ENCODE assay signal across 14 cellular contexts in the genomic region with DNA sequence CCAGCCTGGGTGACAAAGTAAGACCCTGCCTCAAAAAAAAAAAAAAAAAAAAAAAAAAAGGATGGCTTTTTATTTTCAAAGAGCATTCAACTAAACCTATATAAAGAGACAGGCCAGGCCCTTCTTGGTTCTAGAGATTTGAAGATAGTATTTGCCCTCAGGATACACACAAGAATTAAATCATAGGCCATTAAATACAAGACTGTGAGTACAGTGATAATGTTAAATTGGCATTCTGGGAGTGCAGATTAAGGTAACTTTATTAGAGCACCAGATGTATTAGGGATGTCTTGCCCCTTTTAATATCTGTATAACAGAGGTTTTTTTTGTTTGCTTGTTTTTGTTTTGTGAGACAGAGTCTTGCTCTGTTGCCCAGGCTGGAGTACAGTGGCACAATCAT.
DNase-seq lines count a peak whose midpoint lies in the region; ATAC-seq and TF ChIP-seq lines count a peak whose summit lies in the region.
"Had no signal": no experiment of that assay in that cellular context is flagged by ENCODE, and none has a peak within 500 bp of the region (broad histone marks: within the 10 kb centered on the region; RNA-seq: fewer than 3 reads in every experiment).

No MANE protein-coding gene starts in this region.

- H3K23ac ChIP-seq in trophoblast cell (ENCODE audit: low read length), result no peak overlapping the region

- H2BK12ac ChIP-seq in trophoblast cell (ENCODE audit: low read length), result peak overlapping the region; percentile 31

- no peaks in the 10 kb centered on the region for H3K27me3 ChIP-seq in CD4-positive, alpha-beta memory T cell (ENCODE audit: insufficient read depth, low read length)
- no peaks in the 10 kb centered on the region for H3K27me3 ChIP-seq in trophoblast cell (ENCODE audit: insufficient read depth, low read length)

- no peak overlapping the region for H3K4me2 ChIP-seq in trophoblast cell (ENCODE audit: low read length)

- no peak for DNase-seq in activated T-cell treated with anti-CD3 and anti-CD28 coated beads, Interleukin-2, amount 50 U/mL, for 72 hours
- DNase-seq in activated T-cell treated with anti-CD3 and anti-CD28 coated beads for 4 hours (no peak), trophoblast cell (no peak), NCI-H1105 (lab: John Stamatoyannopoulos, UW) (no peak), foreskin fibroblast (no peak)
- DNase-seq in CD4-positive, alpha-beta memory T cell, result no peak
- DNase-seq: ACHN; C1 segment of cervical spinal cord; Caco-2; CD8-positive, alpha-beta memory T cell; DND-41; GF-D8 had no signal

- peak overlapping the region; percentile 57 for H3K27ac Mint-ChIP-seq in activated T-cell treated with anti-CD3 and anti-CD28 coated beads, Interleukin-2, amount 50 U/mL, for 72 hours
- peak overlapping the region in 2 of 7 donors; percentile 19 to 22 for H3K27ac Mint-ChIP-seq in CD4-positive, alpha-beta memory T cell

- H2BK120ac ChIP-seq in trophoblast cell (ENCODE audit: insufficient read depth, low read length, poor library complexity), result no peak overlapping the region

- H3K4ac ChIP-seq in trophoblast cell (ENCODE audit: low read depth, low read length), result peak overlapping the region; percentile 86

- H3K36me3 Mint-ChIP-seq in activated T-cell treated with anti-CD3 and anti-CD28 coated beads, Interleukin-2, amount 50 U/mL, for 72 hours (ENCODE audit: insufficient read depth in 2 of 2), result peaks cover 34 to 72% of the 10 kb centered on the region in 2 donors
- H3K36me3 Mint-ChIP-seq in CD4-positive, alpha-beta memory T cell, result peaks cover 70 to 78% of the 10 kb centered on the region in 2 donors

- intact Hi-C loops in CD4-positive, alpha-beta memory T cell (cut with micrococcal nuclease), result no loop called here

- H3K79me2 ChIP-seq in trophoblast cell (ENCODE audit: control insufficient read depth, insufficient read depth, low read length, poor library complexity), result peaks cover 6% of the 10 kb centered on the region

- H3K4me1 ChIP-seq in CD4-positive, alpha-beta memory T cell (ENCODE audit: insufficient read depth, low read length), result peaks cover 82% of the 10 kb centered on the region
- H3K4me1 ChIP-seq in trophoblast cell (ENCODE audit: control insufficient read depth in 1 of 2, insufficient read depth in 2 of 2, low read length in 2 of 2), result peaks cover 0 to 2% of the 10 kb centered on the region in 2 experiments
- H3K4me1 ChIP-seq: Caco-2, HAP-1 had no signal

- H2AK5ac ChIP-seq in trophoblast cell (ENCODE audit: low read length), result no peak overlapping the region

- H3K9me3 Mint-ChIP-seq in activated T-cell treated with anti-CD3 and anti-CD28 coated beads, Interleukin-2, amount 50 U/mL, for 72 hours, result peaks cover 11 to 13% of the 10 kb centered on the region in 2 donors
- peaks cover 5 to 12% (median 10%) of the 10 kb centered on the region in 8 donors for H3K9me3 Mint-ChIP-seq in CD4-positive, alpha-beta memory T cell

- no peak overlapping the region for H4K12ac ChIP-seq in trophoblast cell (ENCODE audit: low read depth, low read length)

- H3K27me3 Mint-ChIP-seq in activated T-cell treated with anti-CD3 and anti-CD28 coated beads, Interleukin-2, amount 50 U/mL, for 72 hours (ENCODE audit: low read depth), result no peaks in the 10 kb centered on the region
- no peaks in the 10 kb centered on the region for H3K27me3 Mint-ChIP-seq in CD4-positive, alpha-beta memory T cell
- H3K27me3 Mint-ChIP-seq: CD8-positive, alpha-beta memory T cell had no signal

- no peak overlapping the region for H3K18ac ChIP-seq in trophoblast cell (ENCODE audit: low read length)

- H3K79me1 ChIP-seq in trophoblast cell (ENCODE audit: low read length), result no peaks in the 10 kb centered on the region

- no peak overlapping the region for H4K91ac ChIP-seq in trophoblast cell (ENCODE audit: low read depth, low read length)

- H3K4me3 ChIP-seq in CD4-positive, alpha-beta memory T cell (ENCODE audit: low read length in 2 of 2), result no peak overlapping the region
- H3K4me3 ChIP-seq in trophoblast cell (ENCODE audit: low read depth, low read length) (no peak overlapping the region), foreskin fibroblast (ENCODE audit: low read depth in 1 of 2, low read length in 2 of 2) (no peak overlapping the region)
- H3K4me3 ChIP-seq: HAP-1 had no signal

- TF ChIP-seq CTCF in foreskin fibroblast (IDR thresholded peaks at IDR 0.05; ENCODE audit: low read depth, low read length), result no peak

- H2BK5ac ChIP-seq in trophoblast cell (ENCODE audit: low read depth, low read length, poor library complexity), result peak overlapping the region; percentile 56

- H3K27ac ChIP-seq in CD4-positive, alpha-beta memory T cell (ENCODE audit: low read depth, low read length), result no peak overlapping the region
- no peak overlapping the region for H3K27ac ChIP-seq in trophoblast cell (ENCODE audit: low read depth, low read length)

- peaks cover 13% of the 10 kb centered on the region for H3K36me3 ChIP-seq in CD4-positive, alpha-beta memory T cell (ENCODE audit: insufficient read depth, low read length)
- peaks cover 8 to 10% of the 10 kb centered on the region in 2 experiments for H3K36me3 ChIP-seq in trophoblast cell (ENCODE audit: control insufficient read depth in 1 of 2, insufficient read depth in 2 of 2, low read length in 2 of 2)

- H3K9me3 ChIP-seq in CD4-positive, alpha-beta memory T cell (ENCODE audit: control insufficient read depth in 1 of 2, low read length in 2 of 2), result no peaks in the 10 kb centered on the region
- H3K9me3 ChIP-seq in trophoblast cell (ENCODE audit: insufficient read depth, low read depth, low read length), result no peaks in the 10 kb centered on the region
- H3K9me3 ChIP-seq: Caco-2 had no signal

- CTCF ChIA-PET in CD4-positive, alpha-beta memory T cell (lab: Charles Lee; ENCODE audit: partially characterized antibody), result interaction anchor here (1.6 to 1.8 kb wide), 2 partner anchors 61 to 189 kb away, joined by 5 read pairs; a partner anchor contains a TSS

- no peak overlapping the region for H2AFZ ChIP-seq in trophoblast cell (ENCODE audit: insufficient read depth, low read length, poor library complexity)

- POLR2A ChIA-PET in CD4-positive, alpha-beta memory T cell (lab: Charles Lee; ENCODE audit: partially characterized antibody), result no interaction called here

- ATAC-seq in activated T-cell treated with anti-CD3 and anti-CD28 coated beads, Interleukin-2, amount 50 U/mL, for 72 hours (replicated peaks in 1 of 2), result no peak
- ATAC-seq in SK-N-SH treated with all-trans-retinoic acid at 6 μM for 48 hours, result no peak; the same call in 2 of the 3 replicates

- no peak overlapping the region for H3K14ac ChIP-seq in trophoblast cell (ENCODE audit: low read length)

- no peak overlapping the region for H3K9ac ChIP-seq in trophoblast cell (ENCODE audit: low read length)

- peaks cover 79% of the 10 kb centered on the region for H3K4me1 Mint-ChIP-seq in activated T-cell treated with anti-CD3 and anti-CD28 coated beads, Interleukin-2, amount 50 U/mL, for 72 hours (ENCODE audit: low read depth)
- H3K4me1 Mint-ChIP-seq in CD4-positive, alpha-beta memory T cell, result peaks cover 60 to 92% (median 76%) of the 10 kb centered on the region in 4 donors

- no peak overlapping the region for H3K4me3 Mint-ChIP-seq in activated T-cell treated with anti-CD3 and anti-CD28 coated beads, Interleukin-2, amount 50 U/mL, for 72 hours
- H3K4me3 Mint-ChIP-seq in CD4-positive, alpha-beta memory T cell, result peak overlapping the region in 5 of 8 donors; percentile 13 to 30 (median 21)

- H4K8ac ChIP-seq in trophoblast cell (ENCODE audit: low read depth, low read length), result no peak overlapping the region

TF ChIP-seq in SK-N-SH treated with all-trans-retinoic acid at 6 μM for 48 hours, 23 proteins besides CTCF, POLR2A, EP300 and RAD21 (continues in another document):
- TF ChIP-seq, protein P1, sequence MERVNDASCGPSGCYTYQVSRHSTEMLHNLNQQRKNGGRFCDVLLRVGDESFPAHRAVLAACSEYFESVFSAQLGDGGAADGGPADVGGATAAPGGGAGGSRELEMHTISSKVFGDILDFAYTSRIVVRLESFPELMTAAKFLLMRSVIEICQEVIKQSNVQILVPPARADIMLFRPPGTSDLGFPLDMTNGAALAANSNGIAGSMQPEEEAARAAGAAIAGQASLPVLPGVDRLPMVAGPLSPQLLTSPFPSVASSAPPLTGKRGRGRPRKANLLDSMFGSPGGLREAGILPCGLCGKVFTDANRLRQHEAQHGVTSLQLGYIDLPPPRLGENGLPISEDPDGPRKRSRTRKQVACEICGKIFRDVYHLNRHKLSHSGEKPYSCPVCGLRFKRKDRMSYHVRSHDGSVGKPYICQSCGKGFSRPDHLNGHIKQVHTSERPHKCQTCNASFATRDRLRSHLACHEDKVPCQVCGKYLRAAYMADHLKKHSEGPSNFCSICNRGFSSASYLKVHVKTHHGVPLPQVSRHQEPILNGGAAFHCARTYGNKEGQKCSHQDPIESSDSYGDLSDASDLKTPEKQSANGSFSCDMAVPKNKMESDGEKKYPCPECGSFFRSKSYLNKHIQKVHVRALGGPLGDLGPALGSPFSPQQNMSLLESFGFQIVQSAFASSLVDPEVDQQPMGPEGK (CRISPR knock-in tag; IDR thresholded peaks at IDR 0.05; ENCODE audit: borderline replicate concordance), result no peak
- TF ChIP-seq TOX (CRISPR knock-in tag; IDR thresholded peaks at IDR 0.05; ENCODE audit: borderline replicate concordance) (no peak), ZNF70 (CRISPR knock-in tag; IDR thresholded peaks at IDR 0.05) (no peak), OSR1 (CRISPR knock-in tag; IDR thresholded peaks at IDR 0.05) (no peak), GLIS3 (CRISPR knock-in tag; IDR thresholded peaks at IDR 0.05) (peak; percentile 54; the same call in 1 of the 2 replicates), ESRRG (CRISPR knock-in tag; IDR thresholded peaks at IDR 0.05) (0 out of 2 replicates have a peak, but pooled peaks have one; percentile 45), PPARA (CRISPR knock-in tag; IDR thresholded peaks at IDR 0.05; ENCODE audit: borderline replicate concordance) (0 out of 2 replicates have a peak, but pooled peaks have one; percentile 49), ZNF8 (CRISPR knock-in tag; IDR thresholded peaks at IDR 0.05) (no peak), SNAI2 (CRISPR knock-in tag; IDR thresholded peaks at IDR 0.05) (no peak), ZC3H10 (CRISPR knock-in tag; IDR thresholded peaks at IDR 0.05) (no peak)
- TF ChIP-seq, protein P2, sequence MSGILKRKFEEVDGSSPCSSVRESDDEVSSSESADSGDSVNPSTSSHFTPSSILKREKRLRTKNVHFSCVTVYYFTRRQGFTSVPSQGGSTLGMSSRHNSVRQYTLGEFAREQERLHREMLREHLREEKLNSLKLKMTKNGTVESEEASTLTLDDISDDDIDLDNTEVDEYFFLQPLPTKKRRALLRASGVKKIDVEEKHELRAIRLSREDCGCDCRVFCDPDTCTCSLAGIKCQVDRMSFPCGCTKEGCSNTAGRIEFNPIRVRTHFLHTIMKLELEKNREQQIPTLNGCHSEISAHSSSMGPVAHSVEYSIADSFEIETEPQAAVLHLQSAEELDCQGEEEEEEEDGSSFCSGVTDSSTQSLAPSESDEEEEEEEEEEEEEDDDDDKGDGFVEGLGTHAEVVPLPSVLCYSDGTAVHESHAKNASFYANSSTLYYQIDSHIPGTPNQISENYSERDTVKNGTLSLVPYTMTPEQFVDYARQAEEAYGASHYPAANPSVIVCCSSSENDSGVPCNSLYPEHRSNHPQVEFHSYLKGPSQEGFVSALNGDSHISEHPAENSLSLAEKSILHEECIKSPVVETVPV (CRISPR knock-in tag; IDR thresholded peaks at IDR 0.05), result peak; percentile 80; the same call in 1 of the 2 replicates

Comparison
In these comparisons a context has a peak if more than half of its experiments do, and no peak if none do; other contexts are left out.
1. H3K4me3 Mint-ChIP-seq: peak in CD4-positive, alpha-beta memory T cell (5 of 8); none in activated T-cell treated with anti-CD3 and anti-CD28 coated beads, Interleukin-2, amount 50 U/mL, for 72 hours (0 of 2).